In genomic region chr15:52488830-52489229, GRCh38 we compare ENCODE assay signal across 18 cellular contexts. TPM values are rescaled to one million over a fixed set of nuclear protein-coding genes. Genes with fewer than 3 reads are reported as not detected.
DNase-seq lines count a peak whose midpoint lies in the region; ATAC-seq and TF ChIP-seq lines count a peak whose summit lies in the region.
"Had no signal": no experiment of that assay in that cellular context is flagged by ENCODE, and none has a peak within 500 bp of the region (broad histone marks: within the 10 kb centered on the region; RNA-seq: fewer than 3 reads in every experiment).

No MANE protein-coding gene starts in this region.

- H3K27me3 ChIP-seq in BLaER1: no peaks in the 10 kb centered on the region
- no peaks in the 10 kb centered on the region for H3K27me3 ChIP-seq in CD4-positive, CD25-positive, alpha-beta regulatory T cell (ENCODE audit: control insufficient read depth, insufficient read depth, low read length)
- H3K27me3 ChIP-seq in upper lobe of right lung: no peaks in the 10 kb centered on the region

- H3K9me3 ChIP-seq in BLaER1: no peaks in the 10 kb centered on the region
- H3K9me3 ChIP-seq in CD4-positive, CD25-positive, alpha-beta regulatory T cell (ENCODE audit: control insufficient read depth in 2 of 2, low read length in 2 of 2): no peaks in the 10 kb centered on the region
- no peaks in the 10 kb centered on the region for H3K9me3 ChIP-seq in upper lobe of right lung

- DNase-seq in CD4-positive, CD25-positive, alpha-beta regulatory T cell: no peak
- DNase-seq in upper lobe of right lung: no peak
- no peak for DNase-seq in H4 (ENCODE audit: low spot score)
- DNase-seq: COR-L47, DMS53, GOT3, Kasumi-1, NCI-H2029, NCI-H510A treated with DMSO at 0.1 percent for 48 hours, SHP77 treated with DMSO at 0.1 percent for 48 hours had no signal

- intact Hi-C loops in upper lobe of right lung (cut with DNase I): no loop called here

- no peak overlapping the region for H3K9ac ChIP-seq in BLaER1

- H3K36me3 ChIP-seq in BLaER1 (no peaks in the 10 kb centered on the region), upper lobe of right lung (no peaks in the 10 kb centered on the region)
- H3K36me3 ChIP-seq in CD4-positive, CD25-positive, alpha-beta regulatory T cell (ENCODE audit: control insufficient read depth, insufficient read depth, low read length): no peaks in the 10 kb centered on the region

- H3K4me1 ChIP-seq in BLaER1 (peaks cover 34% of the 10 kb centered on the region), upper lobe of right lung (no peaks in the 10 kb centered on the region)
- H3K4me1 ChIP-seq in CD4-positive, CD25-positive, alpha-beta regulatory T cell (ENCODE audit: control insufficient read depth, insufficient read depth, low read length, poor library complexity, severe bottlenecking): peaks cover 53% of the 10 kb centered on the region

- no peak for ATAC-seq in CD4-positive, CD25-positive, alpha-beta regulatory T cell (ENCODE audit: low read depth in 2 of 2)
- ATAC-seq in HG02852 (IDR thresholded peaks at IDR 0.05; ENCODE audit: unreplicated experiment) (peak; percentile 83), GM18907 (IDR thresholded peaks at IDR 0.05; ENCODE audit: unreplicated experiment) (no peak), upper lobe of right lung (no peak), GM21367 (IDR thresholded peaks at IDR 0.05; ENCODE audit: unreplicated experiment) (no peak)
- ATAC-seq in activated T-helper 17 cell treated with anti-CD3 and anti-CD28 coated beads, Interleukin-2, amount 50 U/mL, for 72 hours (replicated peaks): no peak
- ATAC-seq: GM12878, HepG2 had no signal

- H3K27ac Mint-ChIP-seq in CD4-positive, CD25-positive, alpha-beta regulatory T cell: peak overlapping the region in 2 of 3 donors; percentile 53 to 81
- H3K27ac Mint-ChIP-seq in activated T-helper 17 cell treated with anti-CD3 and anti-CD28 coated beads, Interleukin-2, amount 50 U/mL, for 72 hours: peak overlapping the region; percentile 46
- H3K27ac Mint-ChIP-seq: B cell had no signal

- peak overlapping the region; percentile 23 to 82 (median 60) for H3K4me3 Mint-ChIP-seq in CD4-positive, CD25-positive, alpha-beta regulatory T cell
- peak overlapping the region; percentile 72 for H3K4me3 Mint-ChIP-seq in activated T-helper 17 cell treated with anti-CD3 and anti-CD28 coated beads, Interleukin-2, amount 50 U/mL, for 72 hours
- H3K4me3 Mint-ChIP-seq: B cell had no signal

- H3K9me3 Mint-ChIP-seq in CD4-positive, CD25-positive, alpha-beta regulatory T cell: peaks cover 0 to 4% (median 0%) of the 10 kb centered on the region in 7 donors
- H3K9me3 Mint-ChIP-seq in activated T-helper 17 cell treated with anti-CD3 and anti-CD28 coated beads, Interleukin-2, amount 50 U/mL, for 72 hours: no peaks in the 10 kb centered on the region

- peaks cover 4% of the 10 kb centered on the region for H3K36me3 Mint-ChIP-seq in CD4-positive, CD25-positive, alpha-beta regulatory T cell
- no peaks in the 10 kb centered on the region for H3K36me3 Mint-ChIP-seq in activated T-helper 17 cell treated with anti-CD3 and anti-CD28 coated beads, Interleukin-2, amount 50 U/mL, for 72 hours (ENCODE audit: low read depth)

- H3K4me1 Mint-ChIP-seq in CD4-positive, CD25-positive, alpha-beta regulatory T cell: peaks cover 49 to 81% (median 70%) of the 10 kb centered on the region in 4 donors
- H3K4me1 Mint-ChIP-seq in activated T-helper 17 cell treated with anti-CD3 and anti-CD28 coated beads, Interleukin-2, amount 50 U/mL, for 72 hours: peaks cover 52% of the 10 kb centered on the region

- H3K4me2 ChIP-seq in BLaER1: peak overlapping the region; percentile 42

- H3K4me3 ChIP-seq in BLaER1 (no peak overlapping the region), upper lobe of right lung (no peak overlapping the region)
- peak overlapping the region; percentile 60 for H3K4me3 ChIP-seq in CD4-positive, CD25-positive, alpha-beta regulatory T cell (ENCODE audit: low read depth, low read length)
- H3K4me3 ChIP-seq: GM12878 had no signal

- H3K27ac ChIP-seq in BLaER1: no peak overlapping the region
- peak overlapping the region; percentile 60 for H3K27ac ChIP-seq in CD4-positive, CD25-positive, alpha-beta regulatory T cell (ENCODE audit: insufficient read depth, low read length, poor library complexity, severe bottlenecking)
- no peak overlapping the region for H3K27ac ChIP-seq in upper lobe of right lung

- H3K27me3 Mint-ChIP-seq in CD4-positive, CD25-positive, alpha-beta regulatory T cell: no peaks in the 10 kb centered on the region
- no peaks in the 10 kb centered on the region for H3K27me3 Mint-ChIP-seq in activated T-helper 17 cell treated with anti-CD3 and anti-CD28 coated beads, Interleukin-2, amount 50 U/mL, for 72 hours
- H3K27me3 Mint-ChIP-seq: B cell had no signal

- peaks cover 41% of the 10 kb centered on the region; the same call in 1 of the 2 replicates for H4K20me1 ChIP-seq in BLaER1

- TF ChIP-seq CTCF in upper lobe of right lung (IDR thresholded peaks at IDR 0.05): no peak

RNA-seq across cellular contexts. Expression of gene MYO5A, which starts 39.9 kb away (rescaled TPM):
- 63.3 TPM for total RNA-seq in CD4-positive, CD25-positive, alpha-beta regulatory T cell
- 10 to 100 TPM in 2 of 4 donors, 1 to 10 TPM in 2; 6.1 to 14.6 (median 10.6) TPM for polyA plus RNA-seq in CD4-positive, CD25-positive, alpha-beta regulatory T cell
- total RNA-seq in activated T-helper 17 cell treated with anti-CD3 and anti-CD28 coated beads, Interleukin-2, amount 50 U/mL, for 72 hours: 10 to 100 TPM; 33.1 to 59.3 TPM
- total RNA-seq in upper lobe of right lung: 26.0 TPM
- total RNA-seq in H4 (2014; rRNA removed; shearing (Covaris generic)): 15.2 and 21.4 TPM in 2 replicates
